8 cellular contexts compared by ENCODE assay signal in the genomic region with DNA sequence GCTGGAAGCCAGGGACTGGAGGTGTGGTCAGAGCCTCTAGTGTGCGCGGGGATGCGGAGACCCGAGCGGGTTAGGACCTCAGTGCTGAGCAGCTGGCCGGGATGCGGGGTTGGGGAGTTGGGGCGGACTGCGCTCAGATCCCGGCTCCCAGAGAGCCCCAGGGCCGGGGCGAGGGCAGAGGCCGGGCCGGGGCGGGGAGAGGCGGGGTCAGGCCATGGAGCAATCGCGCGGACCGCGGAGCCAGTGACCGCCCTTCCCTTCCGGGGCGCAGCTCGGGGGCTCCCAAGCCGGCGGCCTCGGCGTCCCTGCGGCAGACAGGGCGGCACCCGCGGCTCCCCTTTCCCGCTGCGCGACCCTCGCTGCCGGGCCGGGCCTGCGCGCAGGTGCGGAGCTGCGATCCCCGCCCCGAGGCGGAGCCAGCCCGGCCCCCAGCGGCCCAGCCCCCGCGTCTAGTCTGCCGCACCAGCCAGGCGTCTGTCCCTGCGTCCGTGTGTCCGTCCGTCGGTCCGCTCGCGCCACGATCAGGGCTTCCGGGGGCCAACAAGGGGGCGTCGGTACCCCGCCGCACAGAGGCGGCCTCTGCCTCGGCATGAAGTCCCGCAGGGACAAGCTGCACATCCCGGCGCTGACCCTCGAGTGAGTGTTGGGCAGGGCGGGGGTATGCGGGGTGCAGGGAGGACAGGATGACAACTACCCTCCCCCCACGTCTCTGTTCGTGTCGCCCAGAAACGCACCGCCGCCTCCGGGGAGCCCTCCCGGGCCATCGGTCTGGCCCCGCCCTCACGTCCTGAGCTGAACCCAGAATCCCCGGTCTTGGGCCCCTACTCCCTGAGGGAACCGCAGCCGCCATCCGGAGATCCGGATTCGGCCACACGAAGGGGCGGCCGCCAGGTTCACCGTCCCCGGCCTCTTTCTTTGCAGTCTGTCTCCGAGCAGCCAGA. TPM values are rescaled to one million over a fixed set of nuclear protein-coding genes. Genes with fewer than 3 reads are reported as not detected.
A peak's percentile ranks its signal among the peaks of the same experiment; 100 is the strongest.
DNase-seq lines count a peak whose midpoint lies in the region; ATAC-seq and TF ChIP-seq lines count a peak whose summit lies in the region.

No MANE protein-coding gene starts in this region.

- peak overlapping the region; percentile 78 for H3K4me3 Mint-ChIP-seq in WTC11

- H3K4me3 ChIP-seq in BE2C (ENCODE audit: low read depth, low read length) (peak overlapping the region; percentile 64), HEK293 (ENCODE audit: low read depth, low read length) (peak overlapping the region; percentile 65), mesodermal cell (ENCODE audit: extremely low read depth, insufficient read depth, low read length, poor library complexity, severe bottlenecking) (peak overlapping the region; percentile 56), stomach (peak overlapping the region; percentile 69 to 86 (median 78))

- TF ChIP-seq EP300 in stomach (IDR thresholded peaks at IDR 0.05): no peak

- H3K36me3 ChIP-seq in BE2C (no peaks in the 10 kb centered on the region), HEK293 (ENCODE audit: control insufficient read depth in 2 of 2, insufficient read depth in 1 of 2, low read length in 2 of 2) (peaks cover 0 to 3% of the 10 kb centered on the region in 2 experiments; a peak in 1 of 3 replicates), mesodermal cell (ENCODE audit: control insufficient read depth, insufficient read depth, low read length) (no peaks in the 10 kb centered on the region), stomach (peaks cover 0 to 17% (median 0%) of the 10 kb centered on the region in 4 donors)

- no peaks in the 10 kb centered on the region for H3K36me3 Mint-ChIP-seq in WTC11

- CTCF ChIA-PET in HEK293 (lab: Yijun Ruan, JAX): interaction anchor here (0.5 to 6.7 kb wide), 10 partner anchors 18 to 219 kb away, joined by 3 to 83 read pairs (median 4); a partner anchor contains a TSS
- CTCF ChIA-PET in WTC11 (lab: Charles Lee): interaction anchor here (0.7 to 3.0 kb wide), 23 partner anchors 8 to 278 kb away, joined by 3 to 18 read pairs (median 4); a partner anchor contains a TSS

- H3K27ac ChIP-seq in HEK293 (ENCODE audit: extremely low read depth, low read depth, low read length) (no peak overlapping the region), mesodermal cell (ENCODE audit: low read depth, low read length, severe bottlenecking) (no peak overlapping the region), stomach (peak overlapping the region; percentile 57 to 94 (median 76))

- POLR2A ChIA-PET in HEK293 (lab: Yijun Ruan, JAX): interaction anchor here (0.5 to 1.3 kb wide), 5 partner anchors 10 to 183 kb away, joined by 3 to 6 read pairs (median 3); a partner anchor contains a TSS
- POLR2A ChIA-PET in WTC11 (lab: Charles Lee): interaction anchor here (0.6 to 1.0 kb wide), 3 partner anchors 48 to 169 kb away, joined by 3 to 9 read pairs (median 4); no protein-coding TSS in a partner anchor

- H3K4me1 ChIP-seq in BE2C (no peaks in the 10 kb centered on the region), HEK293 (ENCODE audit: control insufficient read depth, insufficient read depth, low read length) (peaks cover 3% of the 10 kb centered on the region; the same call in 1 of the 2 replicates), mesodermal cell (ENCODE audit: control insufficient read depth, insufficient read depth, low read length, poor library complexity, severe bottlenecking) (no peaks in the 10 kb centered on the region), stomach (peaks cover 13 to 50% (median 30%) of the 10 kb centered on the region in 4 donors)

- TF ChIP-seq CTCF in BE2C (IDR thresholded peaks at IDR 0.05; ENCODE audit: low read depth, low read length) (no peak), HEK293 (tag by site-specific recombination; IDR thresholded peaks at IDR 0.05) (no peak), WTC11 (IDR thresholded peaks at IDR 0.05) (no peak), stomach (IDR thresholded peaks at IDR 0.05) (no peak)

- peak; percentile 49 for DNase-seq in BE2C
- DNase-seq in WTC11 (ENCODE audit: low spot score): peak; percentile 60
- peak; percentile 31 for DNase-seq in effector CD8-positive, alpha-beta T cell (lab: John Stamatoyannopoulos, UW)
- peak; percentile 66 for DNase-seq in stomach
- DNase-seq in DMS153 (lab: John Stamatoyannopoulos, UW): no peak
- no peak for DNase-seq in NCI-H2029 (lab: John Stamatoyannopoulos, UW)

- no peak overlapping the region for H3K27ac Mint-ChIP-seq in WTC11

- H3K9me3 Mint-ChIP-seq in WTC11: no peaks in the 10 kb centered on the region

- no peak for TF ChIP-seq POLR2A in stomach (IDR thresholded peaks at IDR 0.05)

- H3K27me3 Mint-ChIP-seq in WTC11 (ENCODE audit: low read depth): peaks cover 33% of the 10 kb centered on the region

- intact Hi-C loops in stomach (cut with DNase I; ENCODE audit: low total_unique reads): loop anchor here (5.0 to 10.0 kb wide), 2 partner anchors 55 to 142 kb away; no protein-coding TSS in a partner anchor

- H3K27me3 ChIP-seq in BE2C (peaks cover 9% of the 10 kb centered on the region; the same call in 1 of the 2 replicates), stomach (peaks cover 0 to 13% (median 0%) of the 10 kb centered on the region in 3 donors)

- peak; percentile 66 for ATAC-seq in WTC11

- H3K9me3 ChIP-seq in BE2C (no peaks in the 10 kb centered on the region), HEK293 (ENCODE audit: control insufficient read depth, insufficient read depth, low read depth, low read length) (no peaks in the 10 kb centered on the region), mesodermal cell (ENCODE audit: control insufficient read depth, low read length) (no peaks in the 10 kb centered on the region), stomach (no peaks in the 10 kb centered on the region)

- H3K4me1 Mint-ChIP-seq in WTC11: peaks cover 11% of the 10 kb centered on the region

- WGBS in mesodermal cell (ENCODE audit: insufficient coverage in 2 of 2), 2 experiments: 1 to 2% methylated on average over 62 to 93 of the region's 97 CpGs
- 0 to 2% (median 1%) methylated on average over 46 to 97 of the region's 97 CpGs for WGBS in stomach, 5 donors

TF ChIP-seq in HEK293, 187 proteins besides CTCF, POLR2A, EP300 and RAD21 (continues in another document):
- TF ChIP-seq ZNF157 (tag by site-specific recombination; IDR thresholded peaks at IDR 0.05) (no peak), ZNF48 (tag by site-specific recombination; IDR thresholded peaks at IDR 0.05) (no peak), ZBTB8A (tag by site-specific recombination; IDR thresholded peaks at IDR 0.05) (peak; percentile 62), ZNF768 (tag by site-specific recombination; IDR thresholded peaks at IDR 0.05) (no peak), KLF8 (tag by site-specific recombination; IDR thresholded peaks at IDR 0.05) (peak; percentile 17; the same call in 1 of the 2 replicates), ZEB2 (tag by site-specific recombination; IDR thresholded peaks at IDR 0.05) (no peak)
- TF ChIP-seq, protein P1, sequence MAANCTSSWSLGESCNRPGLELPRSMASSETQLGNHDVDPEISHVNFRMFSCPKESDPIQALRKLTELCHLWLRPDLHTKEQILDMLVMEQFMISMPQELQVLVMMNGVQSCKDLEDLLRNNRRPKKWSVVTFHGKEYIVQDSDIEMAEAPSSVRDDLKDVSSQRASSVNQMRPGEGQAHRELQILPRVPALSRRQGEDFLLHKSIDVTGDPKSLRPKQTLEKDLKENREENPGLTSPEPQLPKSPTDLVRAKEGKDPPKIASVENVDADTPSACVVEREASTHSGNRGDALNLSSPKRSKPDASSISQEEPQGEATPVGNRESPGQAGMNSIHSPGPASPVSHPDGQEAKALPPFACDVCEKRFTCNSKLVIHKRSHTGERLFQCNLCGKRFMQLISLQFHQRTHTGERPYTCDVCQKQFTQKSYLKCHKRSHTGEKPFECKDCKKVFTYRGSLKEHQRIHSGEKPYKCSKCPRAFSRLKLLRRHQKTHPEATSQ (tag by site-specific recombination; IDR thresholded peaks at IDR 0.05): no peak

TF ChIP-seq in WTC11, 78 proteins besides CTCF, POLR2A, EP300 and RAD21 (continues in another document):
- TF ChIP-seq GTF2I (CRISPR knock-in tag; conservative IDR thresholded peaks at IDR 0.05) (no peak), OVOL2 (CRISPR knock-in tag; IDR thresholded peaks at IDR 0.05; ENCODE audit: borderline replicate concordance) (no peak), CREB1 (CRISPR knock-in tag; IDR thresholded peaks at IDR 0.05) (no peak)
- TF ChIP-seq, protein P2, sequence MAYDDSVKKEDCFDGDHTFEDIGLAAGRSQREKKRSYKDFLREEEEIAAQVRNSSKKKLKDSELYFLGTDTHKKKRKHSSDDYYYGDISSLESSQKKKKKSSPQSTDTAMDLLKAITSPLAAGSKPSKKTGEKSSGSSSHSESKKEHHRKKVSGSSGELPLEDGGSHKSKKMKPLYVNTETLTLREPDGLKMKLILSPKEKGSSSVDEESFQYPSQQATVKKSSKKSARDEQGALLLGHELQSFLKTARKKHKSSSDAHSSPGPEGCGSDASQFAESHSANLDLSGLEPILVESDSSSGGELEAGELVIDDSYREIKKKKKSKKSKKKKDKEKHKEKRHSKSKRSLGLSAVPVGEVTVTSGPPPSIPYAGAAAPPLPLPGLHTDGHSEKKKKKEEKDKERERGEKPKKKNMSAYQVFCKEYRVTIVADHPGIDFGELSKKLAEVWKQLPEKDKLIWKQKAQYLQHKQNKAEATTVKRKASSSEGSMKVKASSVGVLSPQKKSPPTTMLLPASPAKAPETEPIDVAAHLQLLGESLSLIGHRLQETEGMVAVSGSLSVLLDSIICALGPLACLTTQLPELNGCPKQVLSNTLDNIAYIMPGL (CRISPR knock-in tag; IDR thresholded peaks at IDR 0.05): peak; percentile 67; the same call in 1 of the 2 replicates

RNA-seq across cellular contexts. Expression of a gene that starts 12.4 kb away (rescaled TPM):
- 3.7 TPM for polyA plus RNA-seq in BE2C (2012; ENCODE audit: insufficient read depth, insufficient read length, low read depth)
- total RNA-seq in WTC11 (2021) (10.8 to 11.5 TPM (median 11.2 TPM) in 3 replicates), stomach (10 to 100 TPM in 3 of 5 donors, 1 to 10 TPM in 2; 1.7 to 29.0 (median 10.7) TPM)
- polyA plus RNA-seq in mesodermal cell (2013, experiment 1 of 2): 5.6 TPM
- polyA plus RNA-seq in mesodermal cell (2013, experiment 2 of 2): 4.2 TPM
- 1 to 10 TPM; 1.8 to 4.0 (median 1.9) TPM for polyA plus RNA-seq in stomach

RNA-seq across cellular contexts. Expression of a gene that starts 23.3 kb away (rescaled TPM):
- polyA plus RNA-seq in BE2C (2012; ENCODE audit: insufficient read depth, insufficient read length, low read depth): not detected
- total RNA-seq in WTC11 (2021) (not detected in 3 replicates), stomach (1 to 10 TPM in 1 of 5 donors, under 1 TPM in 1, not detected in 3; 0.18 to 9.3 TPM)
- polyA plus RNA-seq in mesodermal cell (2013, experiment 1 of 2): not detected
- polyA plus RNA-seq in mesodermal cell (2013, experiment 2 of 2): not detected
- polyA plus RNA-seq in stomach: under 1 TPM in 2 of 3 donors, not detected in 1; 0.68 to 0.87 TPM

RNA-seq across cellular contexts. Expression of a gene that starts 43.0 kb away (rescaled TPM):
- 181 TPM for polyA plus RNA-seq in BE2C (2012; ENCODE audit: insufficient read depth, insufficient read length, low read depth)
- total RNA-seq in WTC11 (2021) (51.9 to 56.9 TPM (median 53.8 TPM) in 3 replicates), stomach (100 to 1,000 TPM in 1 of 5 donors, 10 to 100 TPM in 3, 1 to 10 TPM in 1; 6.6 to 490 (median 22.2) TPM)
- 46.4 TPM for polyA plus RNA-seq in mesodermal cell (2013, experiment 1 of 2)
- polyA plus RNA-seq in mesodermal cell (2013, experiment 2 of 2): 37.9 TPM
- 1 to 10 TPM; 2.0 to 5.5 (median 2.6) TPM for polyA plus RNA-seq in stomach

Comparison
In these comparisons a context has a peak if more than half of its experiments do, and no peak if none do; other contexts are left out.
1. DNase-seq: peak in BE2C (single experiment), WTC11 (single experiment), effector CD8-positive, alpha-beta T cell (single experiment) and stomach (single experiment); none in DMS153 (single experiment) and NCI-H2029 (single experiment).
2. H3K27ac ChIP-seq: peak in stomach (5 of 5); none in HEK293 (single experiment) and mesodermal cell (single experiment).
3. Peak in every context shown above with its lines, with median percentiles within 50 percentile points of each other: H3K4me3 ChIP-seq.